In genomic region chr21:29433366-29434059, GRCh38 we compare ENCODE assay signal across 20 cellular contexts.
DNase-seq lines count a peak whose midpoint lies in the region; FAIRE-seq and TF ChIP-seq lines count a peak whose summit lies in the region.
"Had no signal": no experiment of that assay in that cellular context is flagged by ENCODE, and none has a peak within 500 bp of the region (broad histone marks: within the 10 kb centered on the region; RNA-seq: fewer than 3 reads in every experiment).

No MANE protein-coding gene starts in this region.

- no peak for FAIRE-seq in kidney (lab: Jason Lieb, UNC)

- TF ChIP-seq CTCF in retinal pigment epithelial cell (conservative IDR thresholded peaks at IDR 0.05; ENCODE audit: low read depth, low read length) (no peak), kidney (IDR thresholded peaks at IDR 0.05; ENCODE audit: borderline replicate concordance, extremely low read depth, insufficient read depth) (no peak)

- no peaks in the 10 kb centered on the region for H3K4me1 ChIP-seq in kidney (ENCODE audit: control insufficient read depth in 1 of 2, insufficient read depth in 1 of 2, low read depth in 1 of 2, low read length in 2 of 2)
- H3K4me1 ChIP-seq: BLaER1, psoas muscle had no signal

- H3K4me3 ChIP-seq in retinal pigment epithelial cell (ENCODE audit: low read length) (peak overlapping the region; percentile 16), kidney (ENCODE audit: low read length in 2 of 2) (no peak overlapping the region)
- H3K4me3 ChIP-seq: BLaER1, GM23338, psoas muscle, thoracic aorta had no signal

- H3K9me3 ChIP-seq in kidney (ENCODE audit: control insufficient read depth in 1 of 2, low read length in 2 of 2), result no peaks in the 10 kb centered on the region
- H3K9me3 ChIP-seq: BLaER1, psoas muscle, spleen, thoracic aorta had no signal

- intact Hi-C loops in kidney (cut with DNase I), result no loop called here

- H3K36me3 ChIP-seq in kidney (ENCODE audit: control insufficient read depth in 1 of 2, insufficient read depth in 2 of 2, low read length in 2 of 2), result peaks cover 0 to 2% of the 10 kb centered on the region in 2 donors
- H3K36me3 ChIP-seq: BLaER1, spleen, thoracic aorta had no signal

- no peak overlapping the region for H3K9ac ChIP-seq in kidney (ENCODE audit: low read length in 2 of 2)
- H3K9ac ChIP-seq: BLaER1 had no signal

- H3K27ac ChIP-seq in kidney (ENCODE audit: low read depth in 2 of 2, low read length in 2 of 2), result no peak overlapping the region
- H3K27ac ChIP-seq: 22Rv1, BLaER1, psoas muscle, spleen, thoracic aorta had no signal

- DNase-seq in SIG-M5 treated with dmso at 0.1 percent for 504 hours (lab: John Stamatoyannopoulos, UW; ENCODE audit: unreplicated experiment), result peak; percentile 22
- no peak for DNase-seq in SIG-M5 (lab: John Stamatoyannopoulos, UW)
- DNase-seq in NCI-H2227 (lab: John Stamatoyannopoulos, UW; ENCODE audit: unreplicated experiment), result peak; percentile 42
- peak; percentile 34 for DNase-seq in fibroblast of gingiva (ENCODE audit: low read depth)
- peak; percentile 87 for DNase-seq in retinal pigment epithelial cell (ENCODE audit: low read depth)
- DNase-seq in activated gamma-delta T cell treated with Interleukin-2 at 50 U/mL for 16 hours, result no peak
- DNase-seq in kidney, result no peak
- no peak for DNase-seq in HK-2 (ENCODE audit: unreplicated experiment)
- DNase-seq: activated CD4-positive, alpha-beta memory T cell treated with anti-CD3 and anti-CD28 coated beads, Interleukin-2, amount 10 ng/mL, durations not matched to agents 7 days and 5 days; caudate nucleus; effector memory CD4-positive, alpha-beta T cell; NCI-H146; NCI-H345; psoas muscle; spleen; SW 1271 had no signal

Comparison
In these comparisons a context has a peak if more than half of its experiments do, and no peak if none do; other contexts are left out.
1. DNase-seq: peak in SIG-M5 treated with dmso at 0.1 percent for 504 hours (single experiment), NCI-H2227 (single experiment), fibroblast of gingiva (single experiment) and retinal pigment epithelial cell (single experiment); none in SIG-M5 (single experiment), activated gamma-delta T cell treated with Interleukin-2 at 50 U/mL for 16 hours (single experiment), kidney (single experiment) and HK-2 (single experiment).